Comparison of ENCODE assay signal across 7 cellular contexts in the genomic region with DNA sequence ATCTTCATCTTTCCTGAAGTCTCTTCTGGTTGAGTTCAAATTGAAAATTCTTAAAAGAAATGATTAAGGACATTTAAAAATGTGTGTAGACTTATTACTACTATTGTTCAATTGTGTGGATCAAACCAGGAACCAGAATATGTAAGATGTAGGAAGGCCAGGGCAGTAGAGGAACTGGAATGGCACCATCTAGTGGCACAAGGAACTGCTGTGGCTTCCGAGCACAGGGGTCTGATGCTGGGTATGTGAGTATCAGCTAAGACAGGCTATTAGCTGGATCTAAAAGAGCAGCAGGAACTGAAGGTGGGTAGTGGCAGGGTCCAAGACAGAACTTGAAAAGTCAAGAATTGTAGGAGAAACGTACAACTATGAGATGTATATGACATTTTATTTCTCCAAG.
DNase-seq lines count a peak whose midpoint lies in the region; ATAC-seq and TF ChIP-seq lines count a peak whose summit lies in the region.

No MANE protein-coding gene starts in this region.

- H3K27me3 Mint-ChIP-seq in endodermal cell (ENCODE audit: insufficient read depth) = no peaks in the 10 kb centered on the region
- no peaks in the 10 kb centered on the region for H3K27me3 Mint-ChIP-seq in natural killer cell treated with Interleukin-12 subunit alpha and Interleukin-12 subunit beta and Interleukin-15 and Interleukin-18, amount 100 ng/mL, for 72 hours

- H3K9ac ChIP-seq in endodermal cell (ENCODE audit: extremely low read depth, low read length, poor library complexity, severe bottlenecking) = no peak overlapping the region

- in situ Hi-C loops in GM13976 (cut with MboI; ENCODE audit: low sequenced_read_pairs, unreplicated experiment) = no loop called here

- no peaks in the 10 kb centered on the region for H3K4me1 ChIP-seq in endodermal cell (ENCODE audit: control insufficient read depth, insufficient read depth, low read length)

- H3K27me3 ChIP-seq in endodermal cell (ENCODE audit: control insufficient read depth, insufficient read depth, low read length, poor library complexity, severe bottlenecking) = no peaks in the 10 kb centered on the region

- 56 to 67% methylated on average over 1 to 2 of the region's 2 CpGs for WGBS in endodermal cell (ENCODE audit: insufficient coverage in 1 of 2, insufficient read length in 1 of 2), 2 experiments

- no peak overlapping the region for H3K27ac ChIP-seq in endodermal cell (ENCODE audit: low read depth, low read length)

- no peaks in the 10 kb centered on the region for H3K4me1 Mint-ChIP-seq in endodermal cell
- H3K4me1 Mint-ChIP-seq in natural killer cell treated with Interleukin-12 subunit alpha and Interleukin-12 subunit beta and Interleukin-15 and Interleukin-18, amount 100 ng/mL, for 72 hours (ENCODE audit: low read depth in 2 of 2) = no peaks in the 10 kb centered on the region

- CTCF ChIA-PET in HEK293T (lab: Yijun Ruan, JAX) = no interaction called here

- no peak overlapping the region for H3K4me3 Mint-ChIP-seq in endodermal cell
- H3K4me3 Mint-ChIP-seq in natural killer cell treated with Interleukin-12 subunit alpha and Interleukin-12 subunit beta and Interleukin-15 and Interleukin-18, amount 100 ng/mL, for 72 hours = no peak overlapping the region

- H3K9me3 ChIP-seq in endodermal cell (ENCODE audit: control insufficient read depth, low read length) = no peaks in the 10 kb centered on the region

- POLR2A ChIA-PET in HEK293T (lab: Yijun Ruan, JAX) = no interaction called here

- no peaks in the 10 kb centered on the region for H3K36me3 ChIP-seq in endodermal cell (ENCODE audit: control insufficient read depth, insufficient read depth, low read length)

- no peak overlapping the region for H3K4me3 ChIP-seq in endodermal cell (ENCODE audit: low read length)

- DNase-seq in GM13976 (ENCODE audit: low spot score) (peak; percentile 30), HEK293T (ENCODE audit: extremely low spot score) (peak; percentile 53), NCI-H526 (lab: John Stamatoyannopoulos, UW) (peak; percentile 24 to 48), endodermal cell (peak; percentile 80), superior temporal gyrus (ENCODE audit: extremely low spot score) (peak; percentile 66), NCI-H1105 (lab: John Stamatoyannopoulos, UW) (no peak)
- no peak for DNase-seq in natural killer cell treated with Interleukin-12 subunit alpha and Interleukin-12 subunit beta and Interleukin-15 and Interleukin-18, amount 100 ng/mL, for 72 hours (ENCODE audit: low spot score)

- no peaks in the 10 kb centered on the region for H3K9me3 Mint-ChIP-seq in endodermal cell
- peaks cover 2% of the 10 kb centered on the region for H3K9me3 Mint-ChIP-seq in natural killer cell treated with Interleukin-12 subunit alpha and Interleukin-12 subunit beta and Interleukin-15 and Interleukin-18, amount 100 ng/mL, for 72 hours

- TF ChIP-seq CTCF in GM13976 (IDR thresholded peaks at IDR 0.05; ENCODE audit: borderline replicate concordance, control extremely low read depth, extremely low read depth, insufficient read depth, missing control alignments) = peak; percentile 32
- peak; percentile 91 for TF ChIP-seq CTCF in endodermal cell (conservative IDR thresholded peaks at IDR 0.05)

- ATAC-seq in natural killer cell treated with Interleukin-12 subunit alpha and Interleukin-12 subunit beta and Interleukin-15 and Interleukin-18, amount 100 ng/mL, for 72 hours = no peak

- no peaks in the 10 kb centered on the region for H3K36me3 Mint-ChIP-seq in endodermal cell (ENCODE audit: low read depth)
- H3K36me3 Mint-ChIP-seq in natural killer cell treated with Interleukin-12 subunit alpha and Interleukin-12 subunit beta and Interleukin-15 and Interleukin-18, amount 100 ng/mL, for 72 hours = no peaks in the 10 kb centered on the region

- H3K27ac Mint-ChIP-seq in endodermal cell = no peak overlapping the region
- no peak overlapping the region for H3K27ac Mint-ChIP-seq in natural killer cell treated with Interleukin-12 subunit alpha and Interleukin-12 subunit beta and Interleukin-15 and Interleukin-18, amount 100 ng/mL, for 72 hours

TF ChIP-seq in HEK293T, 16 proteins besides CTCF, POLR2A, EP300 and RAD21:
- TF ChIP-seq SP1 (IDR thresholded peaks at IDR 0.05) (no peak), FOXA1 (IDR thresholded peaks at IDR 0.05) (no peak), FOXM1 (IDR thresholded peaks at IDR 0.05; ENCODE audit: borderline replicate concordance) (no peak), ARNT (IDR thresholded peaks at IDR 0.05) (no peak), SUZ12 (IDR thresholded peaks at IDR 0.05) (no peak), LEF1 (IDR thresholded peaks at IDR 0.05; ENCODE audit: borderline replicate concordance) (no peak), HDGF (IDR thresholded peaks at IDR 0.05; ENCODE audit: borderline replicate concordance) (no peak), TARDBP (IDR thresholded peaks at IDR 0.05) (no peak), ZNF384 (IDR thresholded peaks at IDR 0.05) (no peak), FOXK2 (IDR thresholded peaks at IDR 0.05) (no peak), ELF4 (IDR thresholded peaks at IDR 0.05) (no peak), CTBP1 (IDR thresholded peaks at IDR 0.05; ENCODE audit: borderline replicate concordance) (no peak)
- TF ChIP-seq, protein P1, sequence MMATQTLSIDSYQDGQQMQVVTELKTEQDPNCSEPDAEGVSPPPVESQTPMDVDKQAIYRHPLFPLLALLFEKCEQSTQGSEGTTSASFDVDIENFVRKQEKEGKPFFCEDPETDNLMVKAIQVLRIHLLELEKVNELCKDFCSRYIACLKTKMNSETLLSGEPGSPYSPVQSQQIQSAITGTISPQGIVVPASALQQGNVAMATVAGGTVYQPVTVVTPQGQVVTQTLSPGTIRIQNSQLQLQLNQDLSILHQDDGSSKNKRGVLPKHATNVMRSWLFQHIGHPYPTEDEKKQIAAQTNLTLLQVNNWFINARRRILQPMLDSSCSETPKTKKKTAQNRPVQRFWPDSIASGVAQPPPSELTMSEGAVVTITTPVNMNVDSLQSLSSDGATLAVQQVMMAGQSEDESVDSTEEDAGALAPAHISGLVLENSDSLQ (IDR thresholded peaks at IDR 0.05) = no peak
TF ChIP-seq in HEK293T: peak in this region for 0.

Comparison
In these comparisons a context has a peak if more than half of its experiments do, and no peak if none do; other contexts are left out.
1. DNase-seq: peak in GM13976 (single experiment), HEK293T (single experiment), NCI-H526 (2 of 2), endodermal cell (single experiment) and superior temporal gyrus (single experiment); none in natural killer cell treated with Interleukin-12 subunit alpha and Interleukin-12 subunit beta and Interleukin-15 and Interleukin-18, amount 100 ng/mL, for 72 hours (single experiment) and NCI-H1105 (single experiment).